Comparison of ENCODE assay signal across 8 cellular contexts in the genomic region with DNA sequence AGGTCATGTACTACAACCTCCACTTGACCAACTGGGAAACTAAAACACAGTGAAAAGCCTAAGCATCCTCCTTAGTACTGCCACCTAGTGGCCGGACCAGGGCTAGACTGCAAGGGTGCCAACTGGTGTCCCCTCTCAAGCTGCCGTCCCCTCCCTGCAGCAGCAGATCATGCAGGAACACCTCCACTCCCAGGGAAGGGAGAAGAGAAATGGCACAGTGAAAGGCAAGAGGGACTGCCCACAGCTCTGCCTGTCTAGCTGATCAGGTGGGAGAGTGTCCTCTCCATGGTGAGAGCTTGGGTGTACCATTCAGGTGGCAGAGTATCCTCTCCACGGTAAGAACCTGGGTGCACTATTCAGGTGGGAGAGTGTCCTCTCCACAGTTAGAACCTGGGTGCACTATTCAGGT.
DNase-seq lines count a peak whose midpoint lies in the region; ATAC-seq lines count a peak whose summit lies in the region.

No MANE protein-coding gene starts in this region.

- DNase-seq in activated gamma-delta T cell treated with Interleukin-2 at 50 U/mL for 16 hours (peak; percentile 72), activated gamma-delta T cell (lab: John Stamatoyannopoulos, UW) (no peak), HUDEP-2 (lab: John Stamatoyannopoulos, UW; ENCODE audit: unreplicated experiment in 76 of 76) (peak in 64 of 76 experiments; percentile 4 to 72 (median 42)), T-helper 1 cell (peak; percentile 29 to 63 (median 49)), amniotic epithelial cell (ENCODE audit: low read depth) (peak; percentile 27), iris pigment epithelial cell (ENCODE audit: low read depth) (peak; percentile 25)
- DNase-seq in stimulated activated CD4-positive, alpha-beta T cell treated with anti-CD3 and anti-CD28 coated beads, Interleukin-4, amount 100 ng/mL, for 4 hours = peak; percentile 59 to 64

- no peak for ATAC-seq in GM19023 (IDR thresholded peaks at IDR 0.05; ENCODE audit: unreplicated experiment)
